ENCODE assay signal across 33 cellular contexts in genomic region chr1:44322367-44322766, GRCh38.
"Had no signal": no experiment of that assay in that cellular context is flagged by ENCODE, and none has a peak within 500 bp of the region (broad histone marks: within the 10 kb centered on the region; RNA-seq: fewer than 3 reads in every experiment).

No MANE protein-coding gene starts in this region.

- H3K4me1 Mint-ChIP-seq: activated CD4-positive, alpha-beta memory T cell treated with anti-CD3 and anti-CD28 coated beads, Interleukin-2, amount 10 ng/mL, durations not matched to agents 7 days and 5 days; activated CD8-positive, alpha-beta memory T cell treated with anti-CD3 and anti-CD28 coated beads, Interleukin-2, amount 10 ng/mL, durations not matched to agents 7 days and 5 days had no signal

- H3K27ac ChIP-seq: VCaP, WERI-Rb-1 had no signal

- ATAC-seq: activated CD4-positive, alpha-beta T cell treated with anti-CD3 and anti-CD28 coated beads for 36 hours; activated CD4-positive, CD25-positive, alpha-beta regulatory T cell treated with anti-CD3 and anti-CD28 coated beads, Interleukin-2, amount 50 U/mL, for 24 hours; activated CD8-positive, alpha-beta memory T cell treated with anti-CD3 and anti-CD28 coated beads, Interleukin-2, amount 10 ng/mL, durations not matched to agents 7 days and 5 days; activated CD8-positive, alpha-beta T cell treated with anti-CD3 and anti-CD28 coated beads for 36 hours; activated CD8-positive, alpha-beta T cell treated with anti-CD3 and anti-CD28 coated beads, Interleukin-2, amount 10 ng/mL, durations not matched to agents 7 days and 5 days; T-cell; T-helper 17 cell; WTC11 had no signal

- H3K27ac Mint-ChIP-seq: activated B cell treated with CpG ODN at 0.5 μM for 24 hours; activated CD4-positive, alpha-beta memory T cell treated with anti-CD3 and anti-CD28 coated beads for 36 hours; activated CD4-positive, alpha-beta memory T cell treated with anti-CD3 and anti-CD28 coated beads, Interleukin-2, amount 10 ng/mL, durations not matched to agents 7 days and 5 days; activated CD4-positive, alpha-beta T cell treated with anti-CD3 and anti-CD28 coated beads for 36 hours; activated CD4-positive, alpha-beta T cell treated with anti-CD3 and anti-CD28 coated beads, Interleukin-2, amount 10 ng/mL, durations not matched to agents 24 days and 14 days; activated CD4-positive, alpha-beta T cell treated with anti-CD3 and anti-CD28 coated beads, Interleukin-2, amount 10 ng/mL, durations not matched to agents 7 days and 5 days; activated CD8-positive, alpha-beta memory T cell treated with anti-CD3 and anti-CD28 coated beads, Interleukin-2, amount 10 ng/mL, durations not matched to agents 7 days and 5 days; activated CD8-positive, alpha-beta T cell treated with anti-CD3 and anti-CD28 coated beads for 36 hours; activated CD8-positive, alpha-beta T cell treated with anti-CD3 and anti-CD28 coated beads, Interleukin-2, amount 10 ng/mL, durations not matched to agents 7 days and 5 days; T-cell; T-helper 1 cell treated with Interleukin-12 subunit alpha and Interleukin-12 subunit beta and Interleukin-4 antibody, amounts not matched to agents 30 μg/mL and 1 μg/mL, for 36 hours; T-helper 17 cell; T-helper 2 cell treated with Interferon-gamma antibody and Interleukin-4, amounts not matched to agents 5 μg/mL and 100 μg/mL, for 36 hours; WTC11 had no signal

- H3K9me3 Mint-ChIP-seq: activated B cell treated with CpG ODN at 0.5 μM for 24 hours; activated CD4-positive, alpha-beta memory T cell treated with anti-CD3 and anti-CD28 coated beads for 36 hours; activated CD4-positive, alpha-beta memory T cell treated with anti-CD3 and anti-CD28 coated beads, Interleukin-2, amount 10 ng/mL, durations not matched to agents 7 days and 5 days; activated CD4-positive, alpha-beta T cell treated with anti-CD3 and anti-CD28 coated beads, Interleukin-2, amount 10 ng/mL, durations not matched to agents 24 days and 14 days; activated CD4-positive, alpha-beta T cell treated with anti-CD3 and anti-CD28 coated beads, Interleukin-2, amount 10 ng/mL, durations not matched to agents 7 days and 5 days; activated CD8-positive, alpha-beta T cell treated with anti-CD3 and anti-CD28 coated beads for 36 hours; T-cell; T-helper 1 cell treated with Interleukin-12 subunit alpha and Interleukin-12 subunit beta and Interleukin-4 antibody, amounts not matched to agents 30 μg/mL and 1 μg/mL, for 36 hours; T-helper 2 cell treated with Interferon-gamma antibody and Interleukin-4, amounts not matched to agents 5 μg/mL and 100 μg/mL, for 36 hours; WTC11 had no signal

- DNase-seq: activated B cell treated with CpG ODN at 0.5 μM for 24 hours; activated CD4-positive, alpha-beta memory T cell treated with anti-CD3 and anti-CD28 coated beads for 36 hours; activated CD4-positive, alpha-beta memory T cell treated with anti-CD3 and anti-CD28 coated beads, Interleukin-2, amount 10 ng/mL, durations not matched to agents 7 days and 5 days; activated CD4-positive, alpha-beta T cell treated with anti-CD3 and anti-CD28 coated beads for 1 hour; activated CD4-positive, alpha-beta T cell treated with anti-CD3 and anti-CD28 coated beads for 36 hours; activated CD4-positive, alpha-beta T cell treated with anti-CD3 and anti-CD28 coated beads for 4 hours; activated CD4-positive, alpha-beta T cell treated with anti-CD3 and anti-CD28 coated beads for 48 hours; activated CD4-positive, alpha-beta T cell treated with anti-CD3 and anti-CD28 coated beads, Interleukin-2, amount 10 ng/mL, durations not matched to agents 24 days and 14 days; activated CD4-positive, alpha-beta T cell treated with anti-CD3 and anti-CD28 coated beads, Interleukin-2, amount 10 ng/mL, durations not matched to agents 7 days and 5 days; activated CD4-positive, alpha-beta T cell treated with anti-CD3 and anti-CD28 coated beads, Interleukin-2, amount 50 U/mL, for 1 hour; activated CD4-positive, alpha-beta T cell treated with anti-CD3 and anti-CD28 coated beads, Interleukin-2, amount 50 U/mL, for 4 hours; activated CD4-positive, alpha-beta T cell treated with anti-CD3 and anti-CD28 coated beads, Interleukin-2, amount 50 U/mL, for 48 hours; activated CD4-positive, CD25-positive, alpha-beta regulatory T cell; activated CD4-positive, CD25-positive, alpha-beta regulatory T cell treated with anti-CD3 and anti-CD28 coated beads, Interleukin-2, amount 50 U/mL, for 72 hours; activated CD8-positive, alpha-beta memory T cell treated with anti-CD3 and anti-CD28 coated beads for 24 hours; activated CD8-positive, alpha-beta memory T cell treated with anti-CD3 and anti-CD28 coated beads, Interleukin-2, amount 10 ng/mL, durations not matched to agents 7 days and 5 days; activated CD8-positive, alpha-beta memory T cell treated with anti-CD3 and anti-CD28 coated beads, Interleukin-2, amount 50 U/mL, for 4 hours; activated CD8-positive, alpha-beta memory T cell treated with anti-CD3 and anti-CD28 coated beads, Interleukin-2, amount 50 U/mL, for 48 hours; activated CD8-positive, alpha-beta T cell treated with anti-CD3 and anti-CD28 coated beads for 36 hours; activated CD8-positive, alpha-beta T cell treated with anti-CD3 and anti-CD28 coated beads, Interleukin-2, amount 10 ng/mL, durations not matched to agents 7 days and 5 days; activated T-cell treated with anti-CD3 and anti-CD28 coated beads for 4 hours; T-cell; T-helper 1 cell; T-helper 17 cell; T-helper 2 cell; T-helper 9 cell; T1000; WERI-Rb-1 had no signal

- H3K4me3 Mint-ChIP-seq: activated B cell treated with CpG ODN at 0.5 μM for 24 hours; activated CD4-positive, alpha-beta memory T cell treated with anti-CD3 and anti-CD28 coated beads for 36 hours; activated CD4-positive, alpha-beta memory T cell treated with anti-CD3 and anti-CD28 coated beads, Interleukin-2, amount 10 ng/mL, durations not matched to agents 7 days and 5 days; activated CD4-positive, alpha-beta T cell treated with anti-CD3 and anti-CD28 coated beads for 36 hours; activated CD4-positive, alpha-beta T cell treated with anti-CD3 and anti-CD28 coated beads, Interleukin-2, amount 10 ng/mL, durations not matched to agents 24 days and 14 days; activated CD4-positive, alpha-beta T cell treated with anti-CD3 and anti-CD28 coated beads, Interleukin-2, amount 10 ng/mL, durations not matched to agents 7 days and 5 days; activated CD8-positive, alpha-beta memory T cell treated with anti-CD3 and anti-CD28 coated beads, Interleukin-2, amount 10 ng/mL, durations not matched to agents 7 days and 5 days; activated CD8-positive, alpha-beta T cell treated with anti-CD3 and anti-CD28 coated beads for 36 hours; activated CD8-positive, alpha-beta T cell treated with anti-CD3 and anti-CD28 coated beads, Interleukin-2, amount 10 ng/mL, durations not matched to agents 7 days and 5 days; T-cell; T-helper 1 cell treated with Interleukin-12 subunit alpha and Interleukin-12 subunit beta and Interleukin-4 antibody, amounts not matched to agents 30 μg/mL and 1 μg/mL, for 36 hours; T-helper 17 cell; T-helper 2 cell treated with Interferon-gamma antibody and Interleukin-4, amounts not matched to agents 5 μg/mL and 100 μg/mL, for 36 hours; WTC11 had no signal

- H3K27me3 Mint-ChIP-seq: activated B cell treated with CpG ODN at 0.5 μM for 24 hours; activated CD4-positive, alpha-beta memory T cell treated with anti-CD3 and anti-CD28 coated beads for 36 hours; activated CD4-positive, alpha-beta memory T cell treated with anti-CD3 and anti-CD28 coated beads, Interleukin-2, amount 10 ng/mL, durations not matched to agents 7 days and 5 days; activated CD4-positive, alpha-beta T cell treated with anti-CD3 and anti-CD28 coated beads for 36 hours; activated CD4-positive, alpha-beta T cell treated with anti-CD3 and anti-CD28 coated beads, Interleukin-2, amount 10 ng/mL, durations not matched to agents 24 days and 14 days; activated CD4-positive, alpha-beta T cell treated with anti-CD3 and anti-CD28 coated beads, Interleukin-2, amount 10 ng/mL, durations not matched to agents 7 days and 5 days; activated CD8-positive, alpha-beta memory T cell treated with anti-CD3 and anti-CD28 coated beads, Interleukin-2, amount 10 ng/mL, durations not matched to agents 7 days and 5 days; activated CD8-positive, alpha-beta T cell treated with anti-CD3 and anti-CD28 coated beads for 36 hours; T-cell; T-helper 17 cell had no signal
